ENCODE assay signal across 1 cellular context in genomic region chr2:237541242-237541641, GRCh38.
TF ChIP-seq lines count a peak whose summit lies in the region.

No MANE protein-coding gene starts in this region.

TF ChIP-seq in liver, 16 proteins besides CTCF, POLR2A, EP300 and RAD21 (continued from another document):
- TF ChIP-seq, protein P1, sequence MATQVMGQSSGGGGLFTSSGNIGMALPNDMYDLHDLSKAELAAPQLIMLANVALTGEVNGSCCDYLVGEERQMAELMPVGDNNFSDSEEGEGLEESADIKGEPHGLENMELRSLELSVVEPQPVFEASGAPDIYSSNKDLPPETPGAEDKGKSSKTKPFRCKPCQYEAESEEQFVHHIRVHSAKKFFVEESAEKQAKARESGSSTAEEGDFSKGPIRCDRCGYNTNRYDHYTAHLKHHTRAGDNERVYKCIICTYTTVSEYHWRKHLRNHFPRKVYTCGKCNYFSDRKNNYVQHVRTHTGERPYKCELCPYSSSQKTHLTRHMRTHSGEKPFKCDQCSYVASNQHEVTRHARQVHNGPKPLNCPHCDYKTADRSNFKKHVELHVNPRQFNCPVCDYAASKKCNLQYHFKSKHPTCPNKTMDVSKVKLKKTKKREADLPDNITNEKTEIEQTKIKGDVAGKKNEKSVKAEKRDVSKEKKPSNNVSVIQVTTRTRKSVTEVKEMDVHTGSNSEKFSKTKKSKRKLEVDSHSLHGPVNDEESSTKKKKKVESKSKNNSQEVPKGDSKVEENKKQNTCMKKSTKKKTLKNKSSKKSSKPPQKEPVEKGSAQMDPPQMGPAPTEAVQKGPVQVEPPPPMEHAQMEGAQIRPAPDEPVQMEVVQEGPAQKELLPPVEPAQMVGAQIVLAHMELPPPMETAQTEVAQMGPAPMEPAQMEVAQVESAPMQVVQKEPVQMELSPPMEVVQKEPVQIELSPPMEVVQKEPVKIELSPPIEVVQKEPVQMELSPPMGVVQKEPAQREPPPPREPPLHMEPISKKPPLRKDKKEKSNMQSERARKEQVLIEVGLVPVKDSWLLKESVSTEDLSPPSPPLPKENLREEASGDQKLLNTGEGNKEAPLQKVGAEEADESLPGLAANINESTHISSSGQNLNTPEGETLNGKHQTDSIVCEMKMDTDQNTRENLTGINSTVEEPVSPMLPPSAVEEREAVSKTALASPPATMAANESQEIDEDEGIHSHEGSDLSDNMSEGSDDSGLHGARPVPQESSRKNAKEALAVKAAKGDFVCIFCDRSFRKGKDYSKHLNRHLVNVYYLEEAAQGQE (IDR thresholded peaks at IDR 0.05), result peak; percentile 29
- TF ChIP-seq NR2F2 (IDR thresholded peaks at IDR 0.05) (peak; percentile 83), SP1 (IDR thresholded peaks at IDR 0.05) (peak; percentile 72), GABPA (IDR thresholded peaks at IDR 0.05 in 1 of 2, conservative IDR thresholded peaks at IDR 0.05 in 1 of 2) (no peak), ATF3 (IDR thresholded peaks at IDR 0.05) (no peak), FOXA1 (IDR thresholded peaks at IDR 0.05) (peak; percentile 11), HNF4G (IDR thresholded peaks at IDR 0.05) (peak; percentile 76), RXRA (IDR thresholded peaks at IDR 0.05) (peak; percentile 92)
